Comparison of ENCODE assay signal across 9 cellular contexts in the genomic region with DNA sequence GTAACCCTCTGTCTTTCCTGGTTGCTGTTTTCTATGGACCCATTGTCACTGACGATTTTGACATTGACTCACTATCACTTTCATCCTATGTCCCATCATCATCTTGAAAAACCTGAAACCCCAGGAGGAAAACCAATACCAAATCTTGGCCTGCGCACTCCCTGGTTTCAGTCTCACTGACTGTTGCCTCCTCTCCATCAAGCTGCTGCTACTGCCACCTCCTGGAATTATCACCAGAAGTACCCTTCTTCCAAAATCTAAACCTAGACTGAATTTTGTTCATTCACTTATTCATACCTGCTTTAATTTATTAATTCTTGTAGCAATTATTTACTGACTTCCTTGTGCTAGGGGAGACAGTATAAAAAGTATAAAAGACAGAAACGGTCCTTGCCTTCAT. TPM values are rescaled to one million over a fixed set of nuclear protein-coding genes. Genes with fewer than 3 reads are reported as not detected.
DNase-seq lines count a peak whose midpoint lies in the region; ATAC-seq and TF ChIP-seq lines count a peak whose summit lies in the region.
"Had no signal": no experiment of that assay in that cellular context is flagged by ENCODE, and none has a peak within 500 bp of the region (broad histone marks: within the 10 kb centered on the region; RNA-seq: fewer than 3 reads in every experiment).

No MANE protein-coding gene starts in this region.

- 45 to 57% methylated on average over 3 of the region's 3 CpGs for WGBS in sigmoid colon, 2 donors

- peaks cover 7% of the 10 kb centered on the region; the same call in 1 of the 2 replicates for H3K27me3 Mint-ChIP-seq in HFFc6 (ENCODE audit: insufficient read depth)
- H3K27me3 Mint-ChIP-seq in activated T-cell treated with anti-CD3 and anti-CD28 coated beads, Interleukin-2, amount 50 U/mL, for 72 hours (ENCODE audit: low read depth): no peaks in the 10 kb centered on the region
- H3K27me3 Mint-ChIP-seq: dendritic cell treated with granulocyte-macrophage colony-stimulating factor and Interleukin-4, amounts not matched to agents 40 ng/mL and 50 ng/mL, for 4 days had no signal

- no peak overlapping the region for H3K27ac ChIP-seq in sigmoid colon

- H3K9me3 ChIP-seq in sigmoid colon: no peaks in the 10 kb centered on the region

- DNase-seq in Ammon's horn (ENCODE audit: low spot score): peak; percentile 8
- no peak for DNase-seq in HFFc6
- DNase-seq in activated T-cell treated with anti-CD3 and anti-CD28 coated beads, Interleukin-2, amount 50 U/mL, for 72 hours: peak; percentile 40 to 55
- DNase-seq in left colon: peak in 1 of 2 donors; percentile 15
- no peak for DNase-seq in sigmoid colon
- DNase-seq in C1 segment of cervical spinal cord (lab: John Stamatoyannopoulos, UW): no peak

- H3K4me1 ChIP-seq in sigmoid colon: no peaks in the 10 kb centered on the region

- peak; percentile 30; the same call in 1 of the 2 replicates for TF ChIP-seq CTCF in HFFc6 (IDR thresholded peaks at IDR 0.05)
- TF ChIP-seq CTCF in sigmoid colon (IDR thresholded peaks at IDR 0.05): no peak

- peak; percentile 95 to 98 for ATAC-seq in activated T-cell treated with anti-CD3 and anti-CD28 coated beads, Interleukin-2, amount 50 U/mL, for 72 hours (replicated peaks in 1 of 2)
- ATAC-seq in left colon (peak; percentile 59), GM19324 (IDR thresholded peaks at IDR 0.05; ENCODE audit: low FRiP score, unreplicated experiment) (no peak), GM18861 (IDR thresholded peaks at IDR 0.05; ENCODE audit: unreplicated experiment) (no peak)

- intact Hi-C loops in left colon (cut with DNase I, micrococcal nuclease) (no loop called here), sigmoid colon (cut with DNase I) (no loop called here)

- no peak overlapping the region for H3K4me3 ChIP-seq in sigmoid colon

- TF ChIP-seq POLR2A in sigmoid colon (IDR thresholded peaks at IDR 0.05): no peak

- no peaks in the 10 kb centered on the region for H3K36me3 Mint-ChIP-seq in HFFc6 (ENCODE audit: low read depth)
- no peaks in the 10 kb centered on the region for H3K36me3 Mint-ChIP-seq in activated T-cell treated with anti-CD3 and anti-CD28 coated beads, Interleukin-2, amount 50 U/mL, for 72 hours (ENCODE audit: insufficient read depth in 2 of 2)

- H3K27ac Mint-ChIP-seq in HFFc6: no peak overlapping the region
- peak overlapping the region; percentile 51 for H3K27ac Mint-ChIP-seq in activated T-cell treated with anti-CD3 and anti-CD28 coated beads, Interleukin-2, amount 50 U/mL, for 72 hours
- H3K27ac Mint-ChIP-seq: dendritic cell treated with granulocyte-macrophage colony-stimulating factor and Interleukin-4, amounts not matched to agents 40 ng/mL and 50 ng/mL, for 4 days had no signal

- no peak overlapping the region for H3K4me3 Mint-ChIP-seq in HFFc6
- H3K4me3 Mint-ChIP-seq in activated T-cell treated with anti-CD3 and anti-CD28 coated beads, Interleukin-2, amount 50 U/mL, for 72 hours: peak overlapping the region in 1 of 2 donors; percentile 64
- H3K4me3 Mint-ChIP-seq: dendritic cell treated with granulocyte-macrophage colony-stimulating factor and Interleukin-4, amounts not matched to agents 40 ng/mL and 50 ng/mL, for 4 days had no signal

- H3K9me3 Mint-ChIP-seq in HFFc6: no peaks in the 10 kb centered on the region
- H3K9me3 Mint-ChIP-seq in activated T-cell treated with anti-CD3 and anti-CD28 coated beads, Interleukin-2, amount 50 U/mL, for 72 hours: no peaks in the 10 kb centered on the region
- H3K9me3 Mint-ChIP-seq: dendritic cell treated with granulocyte-macrophage colony-stimulating factor and Interleukin-4, amounts not matched to agents 40 ng/mL and 50 ng/mL, for 4 days had no signal

- H3K27me3 ChIP-seq in sigmoid colon: no peaks in the 10 kb centered on the region

- H3K36me3 ChIP-seq in sigmoid colon: no peaks in the 10 kb centered on the region

- no peak for TF ChIP-seq EP300 in sigmoid colon (IDR thresholded peaks at IDR 0.05)

- H3K4me1 Mint-ChIP-seq in HFFc6 (ENCODE audit: low read depth): no peaks in the 10 kb centered on the region
- H3K4me1 Mint-ChIP-seq in activated T-cell treated with anti-CD3 and anti-CD28 coated beads, Interleukin-2, amount 50 U/mL, for 72 hours (ENCODE audit: low read depth): peaks cover 10% of the 10 kb centered on the region

RNA-seq across cellular contexts. Expression of a gene that starts 44.5 kb away (rescaled TPM):
- total RNA-seq in HFFc6 (2021; fragmentation: NEBNext Ultra II Directional; extraction: Animal tissue kit (Norgen Biotek cat#: 25700)): 10 to 100 TPM; 19.8 to 26.2 (median 23.0) TPM
- 10 to 100 TPM; 21.7 to 23.2 TPM for total RNA-seq in activated T-cell treated with anti-CD3 and anti-CD28 coated beads, Interleukin-2, amount 50 U/mL, for 72 hours
- total RNA-seq in left colon (10 to 100 TPM; 36.3 to 39.4 TPM), sigmoid colon (10 to 100 TPM; 11.5 to 21.9 (median 17.2) TPM)
- 10 to 100 TPM; 16.2 to 36.8 (median 22.2) TPM for polyA plus RNA-seq in sigmoid colon

Comparison
In these comparisons a context has a peak if more than half of its experiments do, and no peak if none do; other contexts are left out.
1. DNase-seq: peak in Ammon's horn (single experiment) and activated T-cell treated with anti-CD3 and anti-CD28 coated beads, Interleukin-2, amount 50 U/mL, for 72 hours (2 of 2); none in HFFc6 (single experiment), sigmoid colon (single experiment) and C1 segment of cervical spinal cord (0 of 14).
2. ATAC-seq: peak in activated T-cell treated with anti-CD3 and anti-CD28 coated beads, Interleukin-2, amount 50 U/mL, for 72 hours (2 of 2) and left colon (single experiment); none in GM19324 (single experiment) and GM18861 (single experiment).